Comparison of ENCODE assay signal across 9 cellular contexts in genomic region chr10:42933454-42934340, GRCh38.
A peak's percentile ranks its signal among the peaks of the same experiment; 100 is the strongest.
DNase-seq lines count a peak whose midpoint lies in the region; ATAC-seq and TF ChIP-seq lines count a peak whose summit lies in the region.
"Had no signal": no experiment of that assay in that cellular context is flagged by ENCODE, and none has a peak within 500 bp of the region (broad histone marks: within the 10 kb centered on the region; RNA-seq: fewer than 3 reads in every experiment).

No MANE protein-coding gene starts in this region.

- H3K4me3 ChIP-seq in CD4-positive, CD25-positive, alpha-beta regulatory T cell (ENCODE audit: low read depth, low read length): no peak overlapping the region
- peak overlapping the region in 40 of 59 donors; percentile 1 to 50 (median 22) for H3K4me3 ChIP-seq in dorsolateral prefrontal cortex

- peaks cover 5% of the 10 kb centered on the region for H3K4me1 ChIP-seq in CD4-positive, CD25-positive, alpha-beta regulatory T cell (ENCODE audit: control insufficient read depth, insufficient read depth, low read length, poor library complexity, severe bottlenecking)

- no peaks in the 10 kb centered on the region for H3K36me3 ChIP-seq in CD4-positive, CD25-positive, alpha-beta regulatory T cell (ENCODE audit: control insufficient read depth, insufficient read depth, low read length)

- peak overlapping the region in 2 of 3 donors; percentile 18 to 38 for H3K27ac Mint-ChIP-seq in CD4-positive, CD25-positive, alpha-beta regulatory T cell

- TF ChIP-seq CTCF in dorsolateral prefrontal cortex (IDR thresholded peaks at IDR 0.05 in 54 of 56, conservative IDR thresholded peaks at IDR 0.05 in 2 of 56; ENCODE audit: low read depth in 1 of 56, partially characterized antibody in 56 of 56): no peak

- peak overlapping the region; percentile 14 for H3K27ac ChIP-seq in CD4-positive, CD25-positive, alpha-beta regulatory T cell (ENCODE audit: insufficient read depth, low read length, poor library complexity, severe bottlenecking)
- H3K27ac ChIP-seq in dorsolateral prefrontal cortex: no peak overlapping the region
- H3K27ac ChIP-seq: VCaP had no signal

- ATAC-seq in CD4-positive, CD25-positive, alpha-beta regulatory T cell (ENCODE audit: low read depth in 2 of 2): peak; percentile 23 to 37
- ATAC-seq in GM18870 (IDR thresholded peaks at IDR 0.05; ENCODE audit: unreplicated experiment) (no peak), HG02763 (IDR thresholded peaks at IDR 0.05; ENCODE audit: unreplicated experiment) (no peak)

- peaks cover 0 to 13% (median 3%) of the 10 kb centered on the region in 4 donors for H3K4me1 Mint-ChIP-seq in CD4-positive, CD25-positive, alpha-beta regulatory T cell

- H3K27me3 ChIP-seq in CD4-positive, CD25-positive, alpha-beta regulatory T cell (ENCODE audit: control insufficient read depth, insufficient read depth, low read length): no peaks in the 10 kb centered on the region
- H3K27me3 ChIP-seq in dorsolateral prefrontal cortex: peaks cover 0 to 67% (median 32%) of the 10 kb centered on the region in 45 donors

- H3K4me3 Mint-ChIP-seq in CD4-positive, CD25-positive, alpha-beta regulatory T cell: peak overlapping the region; percentile 34 to 86 (median 68)

- DNase-seq in CD4-positive, CD25-positive, alpha-beta regulatory T cell: peak in 2 of 3 donors; percentile 16 to 28
- DNase-seq in NCI-H345 treated with DMSO at 0.1 percent for 48 hours (lab: John Stamatoyannopoulos, UW; ENCODE audit: unreplicated experiment) (peak; percentile 26), dorsolateral prefrontal cortex (peak in 1 of 10 donors; percentile 38), mucosa of gallbladder (ENCODE audit: low spot score) (peak; percentile 29), SKM-1 treated with dmso at 0.1 percent for 144 hours (lab: John Stamatoyannopoulos, UW; ENCODE audit: unreplicated experiment) (no peak), inferior parietal cortex (ENCODE audit: extremely low spot score) (no peak)

- intact Hi-C loops in dorsolateral prefrontal cortex (cut with DNase I): no loop called here

- no peaks in the 10 kb centered on the region for H3K9me3 Mint-ChIP-seq in CD4-positive, CD25-positive, alpha-beta regulatory T cell

- peaks cover 22% of the 10 kb centered on the region for H3K27me3 Mint-ChIP-seq in CD4-positive, CD25-positive, alpha-beta regulatory T cell

- H3K36me3 Mint-ChIP-seq in CD4-positive, CD25-positive, alpha-beta regulatory T cell: no peaks in the 10 kb centered on the region

- H3K9me3 ChIP-seq in CD4-positive, CD25-positive, alpha-beta regulatory T cell (ENCODE audit: control insufficient read depth in 2 of 2, low read length in 2 of 2): no peaks in the 10 kb centered on the region

Comparison
In these comparisons a context has a peak if more than half of its experiments do, and no peak if none do; other contexts are left out.
1. ATAC-seq: peak in CD4-positive, CD25-positive, alpha-beta regulatory T cell (2 of 2); none in GM18870 (single experiment) and HG02763 (single experiment).
2. DNase-seq: peak in CD4-positive, CD25-positive, alpha-beta regulatory T cell (2 of 3), NCI-H345 treated with DMSO at 0.1 percent for 48 hours (single experiment) and mucosa of gallbladder (single experiment); none in SKM-1 treated with dmso at 0.1 percent for 144 hours (single experiment) and inferior parietal cortex (single experiment).